Comparison of ENCODE assay signal across 1 cellular context in the genomic region with DNA sequence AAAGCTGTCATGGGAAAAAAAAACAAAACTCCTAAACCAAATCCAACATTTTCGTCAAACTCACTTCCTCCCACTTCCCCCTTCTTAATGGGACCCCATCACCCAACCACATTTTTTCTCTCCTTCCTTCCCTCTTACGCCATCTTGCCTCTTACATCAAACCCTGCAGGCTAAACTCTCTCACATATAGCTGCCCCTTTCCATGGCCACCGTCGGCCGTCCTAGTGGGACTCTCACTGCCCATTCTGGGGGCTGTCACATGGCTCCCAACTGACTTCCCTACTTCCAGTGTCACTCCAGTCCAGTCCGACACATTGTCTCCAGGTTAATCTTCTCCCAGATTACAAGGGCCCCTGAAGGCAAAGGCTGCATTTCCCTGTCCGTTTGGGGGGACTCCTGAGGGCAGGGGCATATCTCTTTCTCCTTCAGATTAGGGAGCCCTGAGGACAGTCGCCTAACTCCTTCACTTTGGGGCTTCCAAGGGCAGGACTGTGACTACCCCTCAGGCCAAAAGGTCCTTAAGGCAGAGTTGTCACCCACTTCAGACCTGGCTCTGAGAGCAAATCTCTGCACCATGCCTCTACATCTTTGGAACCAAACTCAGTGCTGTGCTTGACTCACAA.
TF ChIP-seq lines count a peak whose summit lies in the region.

No MANE protein-coding gene starts in this region.

TF ChIP-seq in GM12878, 131 proteins besides CTCF, POLR2A, EP300 and RAD21:
- TF ChIP-seq ZSCAN29 (IDR thresholded peaks at IDR 0.05) = no peak
- 0 out of 2 replicates have a peak, but pooled peaks have one; percentile 12 for TF ChIP-seq YY1 (IDR thresholded peaks at IDR 0.05; ENCODE audit: low read depth, low read length)
- no peak for TF ChIP-seq SUPT20H (IDR thresholded peaks at IDR 0.05; ENCODE audit: borderline replicate concordance, control insufficient read depth, low read depth, low read length)
